Comparison of ENCODE assay signal across 19 cellular contexts in the genomic region with DNA sequence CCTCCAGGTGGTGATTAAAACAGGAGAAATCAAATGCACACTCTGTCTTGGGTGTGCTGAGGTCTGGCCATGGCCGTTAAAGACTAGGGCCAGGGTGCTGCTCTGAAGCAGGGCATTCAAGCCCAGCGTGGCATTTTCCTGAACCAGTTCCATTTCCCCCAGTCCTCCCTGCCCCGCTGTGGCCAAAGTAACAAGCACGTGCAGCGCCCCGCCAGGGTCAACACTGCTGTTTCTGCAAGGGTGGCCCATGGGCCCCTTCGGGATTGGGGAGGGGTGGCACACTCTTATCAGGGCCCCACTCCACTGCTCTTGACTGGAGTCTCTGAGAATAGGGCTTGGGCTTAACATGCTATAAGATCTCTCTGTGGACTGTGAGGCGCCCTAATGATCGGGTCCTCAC.
DNase-seq lines count a peak whose midpoint lies in the region; ATAC-seq and TF ChIP-seq lines count a peak whose summit lies in the region.
"Had no signal": no experiment of that assay in that cellular context is flagged by ENCODE, and none has a peak within 500 bp of the region (broad histone marks: within the 10 kb centered on the region; RNA-seq: fewer than 3 reads in every experiment).

No MANE protein-coding gene starts in this region.

- peak overlapping the region; percentile 92 for H3K27ac Mint-ChIP-seq in chondrocyte (ENCODE audit: unreplicated experiment)
- H3K27ac Mint-ChIP-seq in nephron progenitor cell, result peak overlapping the region; percentile 64
- no peak overlapping the region for H3K27ac Mint-ChIP-seq in stimulated activated memory B cell treated with anti-CD40 and anti-IgM and Interleukin-4, amounts not matched to agents 10 μg/mL and 1 μg/mL and 100 μg/mL, for 72 hours

- TF ChIP-seq CTCF in chondrocyte (IDR thresholded peaks at IDR 0.05) (no peak), nephron progenitor cell (IDR thresholded peaks at IDR 0.05) (no peak)

- intact Hi-C loops in Right ventricle myocardium inferior (cut with DNase I), result no loop called here
- intact Hi-C loops in left cardiac atrium (cut with DNase I), result no loop called here

- H3K36me3 Mint-ChIP-seq in chondrocyte (ENCODE audit: low read depth), result peaks cover 51% of the 10 kb centered on the region
- peaks cover 85% of the 10 kb centered on the region for H3K36me3 Mint-ChIP-seq in nephron progenitor cell (ENCODE audit: low read depth)
- peaks cover 88% of the 10 kb centered on the region for H3K36me3 Mint-ChIP-seq in stimulated activated memory B cell treated with anti-CD40 and anti-IgM and Interleukin-4, amounts not matched to agents 10 μg/mL and 1 μg/mL and 100 μg/mL, for 72 hours

- peak; percentile 9 for DNase-seq in Right ventricle myocardium inferior (ENCODE audit: missing footprints)
- no peak for DNase-seq in left cardiac atrium
- DNase-seq in chondrocyte (ENCODE audit: low spot score), result peak; percentile 65
- no peak for DNase-seq in nephron progenitor cell
- no peak for DNase-seq in Ammon's horn (ENCODE audit: low spot score)
- no peak for DNase-seq in activated CD4-positive, alpha-beta T cell treated with anti-CD3 and anti-CD28 coated beads for 4 hours
- DNase-seq: CD8-positive, alpha-beta memory T cell; GOT3; KG1; NCI-H1105 treated with DMSO at 0.1 percent for 48 hours; NCI-H1694; NCI-H2081 treated with DMSO at 0.1 percent for 48 hours; NCI-H510A; NCI-H748 treated with DMSO at 0.1 percent for 48 hours; NK-92 treated with Interleukin-12 subunit alpha and Interleukin-12 subunit beta, amount 100 ng/mL, for 24 hours; Right ventricle myocardium superior had no signal

- H3K27me3 Mint-ChIP-seq in chondrocyte (ENCODE audit: low read depth) (no peaks in the 10 kb centered on the region), nephron progenitor cell (ENCODE audit: low read depth, poor library complexity) (no peaks in the 10 kb centered on the region)
- H3K27me3 Mint-ChIP-seq in stimulated activated memory B cell treated with anti-CD40 and anti-IgM and Interleukin-4, amounts not matched to agents 10 μg/mL and 1 μg/mL and 100 μg/mL, for 72 hours, result no peaks in the 10 kb centered on the region

- H3K4me1 Mint-ChIP-seq in chondrocyte (ENCODE audit: low read depth) (peaks cover 34% of the 10 kb centered on the region), nephron progenitor cell (peaks cover 39% of the 10 kb centered on the region)
- no peaks in the 10 kb centered on the region for H3K4me1 Mint-ChIP-seq in stimulated activated memory B cell treated with anti-CD40 and anti-IgM and Interleukin-4, amounts not matched to agents 10 μg/mL and 1 μg/mL and 100 μg/mL, for 72 hours
- H3K4me1 Mint-ChIP-seq: CD8-positive, alpha-beta memory T cell had no signal

- no peak for ATAC-seq in Right ventricle myocardium inferior
- no peak for ATAC-seq in left cardiac atrium
- peak; percentile 20 for ATAC-seq in stimulated activated memory B cell treated with anti-CD40 and anti-IgM and Interleukin-4, amounts not matched to agents 10 μg/mL and 1 μg/mL and 100 μg/mL, for 72 hours
- no peak for ATAC-seq in HG03354 (IDR thresholded peaks at IDR 0.05; ENCODE audit: poor library complexity, severe bottlenecking, unreplicated experiment)
- ATAC-seq: HCT116 had no signal

- no peaks in the 10 kb centered on the region for H3K9me3 Mint-ChIP-seq in chondrocyte (ENCODE audit: low read depth)
- no peaks in the 10 kb centered on the region for H3K9me3 Mint-ChIP-seq in nephron progenitor cell
- H3K9me3 Mint-ChIP-seq in stimulated activated memory B cell treated with anti-CD40 and anti-IgM and Interleukin-4, amounts not matched to agents 10 μg/mL and 1 μg/mL and 100 μg/mL, for 72 hours, result no peaks in the 10 kb centered on the region
- H3K9me3 Mint-ChIP-seq: CD8-positive, alpha-beta memory T cell had no signal

- H3K4me3 Mint-ChIP-seq in chondrocyte (ENCODE audit: unreplicated experiment) (no peak overlapping the region), nephron progenitor cell (no peak overlapping the region)
- no peak overlapping the region for H3K4me3 Mint-ChIP-seq in stimulated activated memory B cell treated with anti-CD40 and anti-IgM and Interleukin-4, amounts not matched to agents 10 μg/mL and 1 μg/mL and 100 μg/mL, for 72 hours
- H3K4me3 Mint-ChIP-seq: CD8-positive, alpha-beta memory T cell had no signal

Comparison
In these comparisons a context has a peak if more than half of its experiments do, and no peak if none do; other contexts are left out.
1. DNase-seq: peak in Right ventricle myocardium inferior (single experiment) and chondrocyte (single experiment); none in left cardiac atrium (single experiment), nephron progenitor cell (single experiment), Ammon's horn (single experiment) and activated CD4-positive, alpha-beta T cell treated with anti-CD3 and anti-CD28 coated beads for 4 hours (0 of 2).